In genomic region chr7:138948403-138948802, GRCh38 we compare ENCODE assay signal across 1 cellular context.
TF ChIP-seq lines count a peak whose summit lies in the region.

No MANE protein-coding gene starts in this region.

TF ChIP-seq in WTC11, 78 proteins besides CTCF, POLR2A, EP300 and RAD21 (continued from another document):
- TF ChIP-seq ZBTB43 (CRISPR knock-in tag; IDR thresholded peaks at IDR 0.05) (no peak), ZNF317 (CRISPR knock-in tag; IDR thresholded peaks at IDR 0.05; ENCODE audit: borderline replicate concordance, low read depth) (no peak), GABPB1 (CRISPR knock-in tag; IDR thresholded peaks at IDR 0.05) (no peak), SOX15 (CRISPR knock-in tag; IDR thresholded peaks at IDR 0.05) (no peak), SP1 (CRISPR knock-in tag; conservative IDR thresholded peaks at IDR 0.05) (no peak), OVOL2 (CRISPR knock-in tag; IDR thresholded peaks at IDR 0.05; ENCODE audit: borderline replicate concordance) (no peak), TP53 (CRISPR knock-in tag; IDR thresholded peaks at IDR 0.05) (no peak), IRF1 (CRISPR knock-in tag; IDR thresholded peaks at IDR 0.05) (no peak), ETV6 (CRISPR knock-in tag; IDR thresholded peaks at IDR 0.05) (no peak), AFF4 (CRISPR knock-in tag; IDR thresholded peaks at IDR 0.05; ENCODE audit: borderline replicate concordance) (no peak)
TF ChIP-seq in WTC11: peak in this region for 0.
